Comparison of ENCODE assay signal across 28 cellular contexts in the genomic region with DNA sequence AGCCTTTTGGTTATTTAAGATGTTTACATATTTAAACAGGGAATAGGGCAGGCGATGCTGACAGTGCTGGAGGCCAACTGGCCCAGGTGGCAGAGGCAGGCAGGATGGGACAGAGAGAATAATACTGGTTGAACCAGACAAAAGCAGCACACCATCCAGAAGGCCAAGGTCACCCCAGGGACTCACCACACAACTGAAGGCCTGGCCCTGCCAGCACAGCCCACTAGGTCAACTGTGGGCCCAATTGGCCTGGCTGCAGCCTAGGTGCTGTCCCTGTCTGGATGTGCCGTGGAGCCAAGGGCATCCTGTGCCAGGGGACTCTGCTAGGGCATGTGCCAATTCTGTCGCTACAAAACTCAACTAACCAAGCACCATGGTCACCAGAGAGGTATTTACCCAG.
"Had no signal": no experiment of that assay in that cellular context is flagged by ENCODE, and none has a peak within 500 bp of the region (broad histone marks: within the 10 kb centered on the region; RNA-seq: fewer than 3 reads in every experiment).

No MANE protein-coding gene starts in this region.

- H3K9ac ChIP-seq: KMS-11 had no signal

- H3K9me3 ChIP-seq: SJCRH30 had no signal

- H3K36me3 ChIP-seq: WERI-Rb-1 had no signal

- H3K4me3 ChIP-seq: SJCRH30, SK-N-MC had no signal

- H3K27ac ChIP-seq: KMS-11, SK-N-MC, WERI-Rb-1 had no signal

- H3K4me2 ChIP-seq: KMS-11 had no signal

- H3K27me3 ChIP-seq: SJCRH30 had no signal

- DNase-seq: activated CD4-positive, alpha-beta memory T cell treated with anti-CD3 and anti-CD28 coated beads, Interleukin-2, amount 10 ng/mL, durations not matched to agents 7 days and 5 days; activated CD4-positive, alpha-beta T cell treated with anti-CD3 and anti-CD28 coated beads for 1 hour; activated CD4-positive, alpha-beta T cell treated with anti-CD3 and anti-CD28 coated beads for 48 hours; activated CD4-positive, CD25-positive, alpha-beta regulatory T cell; activated CD8-positive, alpha-beta memory T cell treated with anti-CD3 and anti-CD28 coated beads for 24 hours; activated CD8-positive, alpha-beta memory T cell treated with anti-CD3 and anti-CD28 coated beads, Interleukin-2, amount 10 ng/mL, durations not matched to agents 7 days and 5 days; activated CD8-positive, alpha-beta memory T cell treated with anti-CD3 and anti-CD28 coated beads, Interleukin-2, amount 50 U/mL, for 48 hours; activated effector memory CD4-positive, alpha-beta T cell treated with Interleukin-2 at 50 U/mL for 16 hours; activated naive CD4-positive, alpha-beta T cell treated with anti-CD3 and anti-CD28 coated beads, Interleukin-2, amount 10 ng/mL, durations not matched to agents 7 days and 5 days; activated naive CD8-positive, alpha-beta T cell treated with anti-CD3 and anti-CD28 coated beads, Interleukin-2, amount 50 U/mL, for 24 hours; activated T-cell treated with anti-CD3 and anti-CD28 coated beads, Interleukin-2, amount 50 U/mL, for 48 hours; anterior cingulate cortex; MM.1S; MV-4-11; NCI-H1092; NCI-H1436 treated with DMSO at 0.1 percent for 48 hours; NCI-H1694 treated with DMSO at 0.1 percent for 48 hours; NCI-H2029; NCI-H2171; NCI-H2227 treated with DMSO at 0.1 percent for 48 hours; NCI-H446; NCI-H510A treated with DMSO at 0.1 percent for 48 hours; NCI-H526 treated with DMSO at 0.1 percent for 48 hours; SJCRH30; T1000 had no signal
